Comparison of ENCODE assay signal across 1 cellular context in genomic region chr5:36175043-36175442, GRCh38.
TF ChIP-seq lines count a peak whose summit lies in the region.

No MANE protein-coding gene starts in this region.

TF ChIP-seq in GM23338, 12 proteins besides CTCF, POLR2A, EP300 and RAD21:
- TF ChIP-seq REST (IDR thresholded peaks at IDR 0.05; ENCODE audit: unreplicated experiment) (no peak), POLR2AphosphoS5 (IDR thresholded peaks at IDR 0.05; ENCODE audit: low read depth) (no peak), EZH2phosphoT487 (IDR thresholded peaks at IDR 0.05; ENCODE audit: unreplicated experiment) (no peak), NANOG (IDR thresholded peaks at IDR 0.05; ENCODE audit: borderline replicate concordance) (no peak), ZNF462 (CRISPR knock-in tag; IDR thresholded peaks at IDR 0.05) (no peak), CREB1 (CRISPR knock-in tag; IDR thresholded peaks at IDR 0.05; ENCODE audit: low read depth) (no peak), ETS1 (IDR thresholded peaks at IDR 0.05) (no peak), JUNB (IDR thresholded peaks at IDR 0.05; ENCODE audit: unreplicated experiment) (no peak), ZNF331 (CRISPR knock-in tag; IDR thresholded peaks at IDR 0.05; ENCODE audit: low read depth) (no peak), STAT1 (IDR thresholded peaks at IDR 0.05; ENCODE audit: unreplicated experiment) (no peak)
TF ChIP-seq in GM23338: peak in this region for 0.
